19 cellular contexts compared by ENCODE assay signal in genomic region chr2:233699424-233700027, GRCh38. TPM values are rescaled to one million over a fixed set of nuclear protein-coding genes. Genes with fewer than 3 reads are reported as not detected.
A peak's percentile ranks its signal among the peaks of the same experiment; 100 is the strongest.
DNase-seq lines count a peak whose midpoint lies in the region; ATAC-seq and TF ChIP-seq lines count a peak whose summit lies in the region.
"Had no signal": no experiment of that assay in that cellular context is flagged by ENCODE, and none has a peak within 500 bp of the region (broad histone marks: within the 10 kb centered on the region; RNA-seq: fewer than 3 reads in every experiment).

No MANE protein-coding gene starts in this region.

- H3K4me2 ChIP-seq in BLaER1 treated with 17β-estradiol and CSF1 and Interleukin-3, amounts not matched to agents 10 nM and 100 nM = peak overlapping the region in 2 of 11 experiments; percentile 24 to 37; a peak in 2 of 22 replicates

- H3K36me3 Mint-ChIP-seq in endodermal cell (ENCODE audit: low read depth) = no peaks in the 10 kb centered on the region
- H3K36me3 Mint-ChIP-seq in neural crest cell (ENCODE audit: low read depth) = peaks cover 6% of the 10 kb centered on the region

- no peaks in the 10 kb centered on the region for H4K20me1 ChIP-seq in BLaER1 treated with 17β-estradiol and CSF1 and Interleukin-3, amounts not matched to agents 10 nM and 100 nM

- peak overlapping the region in 7 of 11 experiments; percentile 8 to 57 (median 47); a peak in 7 of 22 replicates for H3K27ac ChIP-seq in BLaER1 treated with 17β-estradiol and CSF1 and Interleukin-3, amounts not matched to agents 10 nM and 100 nM
- H3K27ac ChIP-seq in RWPE1 = peak overlapping the region; percentile 86
- H3K27ac ChIP-seq in endodermal cell (ENCODE audit: low read depth, low read length) = peak overlapping the region; percentile 81
- no peak overlapping the region for H3K27ac ChIP-seq in heart right ventricle
- H3K27ac ChIP-seq: colonic mucosa, heart left ventricle had no signal

- WGBS in endodermal cell (ENCODE audit: insufficient coverage in 1 of 2, insufficient read length in 1 of 2), 2 experiments = 90 to 95% methylated on average over 5 to 8 of the region's 8 CpGs
- 87% methylated on average over 8 of the region's 8 CpGs for WGBS in heart right ventricle, 2 donors

- no peaks in the 10 kb centered on the region for H3K36me3 ChIP-seq in BLaER1 treated with 17β-estradiol and CSF1 and Interleukin-3, amounts not matched to agents 10 nM and 100 nM
- H3K36me3 ChIP-seq in endodermal cell (ENCODE audit: control insufficient read depth, insufficient read depth, low read length) (no peaks in the 10 kb centered on the region), heart right ventricle (no peaks in the 10 kb centered on the region)
- H3K36me3 ChIP-seq: colonic mucosa, heart left ventricle, thoracic aorta had no signal

- ATAC-seq in heart right ventricle (no peak), HG03280 (IDR thresholded peaks at IDR 0.05; ENCODE audit: unreplicated experiment) (no peak)
- ATAC-seq: activated naive CD8-positive, alpha-beta T cell treated with anti-CD3 and anti-CD28 coated beads, Interleukin-2, amount 50 U/mL, for 24 hours; heart left ventricle; Right ventricle myocardium inferior had no signal

- H3K4me1 ChIP-seq in BLaER1 treated with 17β-estradiol and CSF1 and Interleukin-3, amounts not matched to agents 10 nM and 100 nM = peaks cover 0 to 7% (median 0%) of the 10 kb centered on the region in 10 experiments; a peak in 3 of 20 replicates
- H3K4me1 ChIP-seq in endodermal cell (ENCODE audit: control insufficient read depth, insufficient read depth, low read length) (peaks cover 6% of the 10 kb centered on the region), heart right ventricle (no peaks in the 10 kb centered on the region)
- H3K4me1 ChIP-seq: colonic mucosa, heart left ventricle had no signal

- H3K9me3 ChIP-seq in BLaER1 treated with 17β-estradiol and CSF1 and Interleukin-3, amounts not matched to agents 10 nM and 100 nM (replicated peaks in 1 of 11) = peaks cover 0 to 6% (median 4%) of the 10 kb centered on the region in 11 experiments; a peak in 7 of 22 replicates
- no peaks in the 10 kb centered on the region for H3K9me3 ChIP-seq in endodermal cell (ENCODE audit: control insufficient read depth, low read length)
- peaks cover 0 to 12% (median 0%) of the 10 kb centered on the region in 11 donors for H3K9me3 ChIP-seq in heart right ventricle
- H3K9me3 ChIP-seq: colonic mucosa, thoracic aorta had no signal

- peaks cover 1% of the 10 kb centered on the region for H3K27me3 Mint-ChIP-seq in endodermal cell (ENCODE audit: insufficient read depth)
- H3K27me3 Mint-ChIP-seq in neural crest cell (ENCODE audit: low read depth) = no peaks in the 10 kb centered on the region
- H3K27me3 Mint-ChIP-seq: activated naive CD8-positive, alpha-beta T cell treated with anti-CD3 and anti-CD28 coated beads, Interleukin-2, amount 50 U/mL, for 24 hours had no signal

- POLR2A ChIA-PET in RWPE1 (lab: Yijun Ruan, JAX; ENCODE audit: low non-redundant PET) = no interaction called here

- no peak overlapping the region for H3K4me3 ChIP-seq in BLaER1 treated with 17β-estradiol and CSF1 and Interleukin-3, amounts not matched to agents 10 nM and 100 nM
- H3K4me3 ChIP-seq in endodermal cell (ENCODE audit: low read length) (no peak overlapping the region), heart right ventricle (no peak overlapping the region)
- H3K4me3 ChIP-seq: colonic mucosa, heart left ventricle, thoracic aorta had no signal

- CTCF ChIA-PET in RWPE1 (lab: Yijun Ruan, JAX) = interaction anchor here (0.6 kb wide), 1 partner anchor 17 kb away, joined by 3 read pairs; no protein-coding TSS in a partner anchor

- intact Hi-C loops in heart right ventricle (cut with DNase I) = no loop called here

- no peak overlapping the region; a peak in 1 of 22 replicates for H3K9ac ChIP-seq in BLaER1 treated with 17β-estradiol and CSF1 and Interleukin-3, amounts not matched to agents 10 nM and 100 nM
- H3K9ac ChIP-seq in endodermal cell (ENCODE audit: extremely low read depth, low read length, poor library complexity, severe bottlenecking) = no peak overlapping the region

- no peaks in the 10 kb centered on the region for H3K27me3 ChIP-seq in BLaER1 treated with 17β-estradiol and CSF1 and Interleukin-3, amounts not matched to agents 10 nM and 100 nM
- H3K27me3 ChIP-seq in endodermal cell (ENCODE audit: control insufficient read depth, insufficient read depth, low read length, poor library complexity, severe bottlenecking) (no peaks in the 10 kb centered on the region), heart right ventricle (peaks cover 0 to 9% (median 0%) of the 10 kb centered on the region in 7 donors)
- H3K27me3 ChIP-seq: colonic mucosa had no signal

- H3K27ac Mint-ChIP-seq in endodermal cell = peak overlapping the region; percentile 48
- peak overlapping the region; percentile 94 for H3K27ac Mint-ChIP-seq in neural crest cell (ENCODE audit: unreplicated experiment)
- H3K27ac Mint-ChIP-seq: activated CD4-positive, alpha-beta T cell treated with anti-CD3 and anti-CD28 coated beads, Interleukin-2, amount 10 ng/mL, durations not matched to agents 7 days and 5 days; activated naive CD8-positive, alpha-beta T cell treated with anti-CD3 and anti-CD28 coated beads, Interleukin-2, amount 50 U/mL, for 24 hours; natural killer cell had no signal

- H3K4me3 Mint-ChIP-seq in endodermal cell (no peak overlapping the region), neural crest cell (no peak overlapping the region)
- H3K4me3 Mint-ChIP-seq: activated CD4-positive, alpha-beta T cell treated with anti-CD3 and anti-CD28 coated beads, Interleukin-2, amount 10 ng/mL, durations not matched to agents 7 days and 5 days; activated naive CD8-positive, alpha-beta T cell treated with anti-CD3 and anti-CD28 coated beads, Interleukin-2, amount 50 U/mL, for 24 hours; natural killer cell had no signal

- H3K9me3 Mint-ChIP-seq in endodermal cell = peaks cover 3% of the 10 kb centered on the region
- H3K9me3 Mint-ChIP-seq in neural crest cell = peaks cover 21% of the 10 kb centered on the region
- H3K9me3 Mint-ChIP-seq: activated CD4-positive, alpha-beta T cell treated with anti-CD3 and anti-CD28 coated beads, Interleukin-2, amount 10 ng/mL, durations not matched to agents 7 days and 5 days; natural killer cell had no signal

- DNase-seq in RWPE1 (ENCODE audit: low spot score) (no peak), endodermal cell (no peak), neural crest cell (ENCODE audit: low read depth, low spot score) (no peak), heart right ventricle (no peak), cerebellum (ENCODE audit: low spot score) (no peak), SW 1271 (lab: John Stamatoyannopoulos, UW) (no peak)
- DNase-seq: activated CD4-positive, alpha-beta T cell treated with anti-CD3 and anti-CD28 coated beads, Interleukin-2, amount 10 ng/mL, durations not matched to agents 7 days and 5 days; activated naive CD8-positive, alpha-beta T cell treated with anti-CD3 and anti-CD28 coated beads, Interleukin-2, amount 50 U/mL, for 24 hours; activated T-cell treated with anti-CD3 and anti-CD28 coated beads, Interleukin-2, amount 50 U/mL, for 1 hour; colonic mucosa; heart left ventricle; left cardiac atrium; natural killer cell; stimulated activated CD4-positive, alpha-beta T cell treated with anti-CD3 and anti-CD28 coated beads, Interleukin-1b, Interleukin-23, amount 100 ng/mL, for 48 hours had no signal

- H3K4me1 Mint-ChIP-seq in endodermal cell = peaks cover 24% of the 10 kb centered on the region
- peaks cover 16% of the 10 kb centered on the region for H3K4me1 Mint-ChIP-seq in neural crest cell
- H3K4me1 Mint-ChIP-seq: activated CD4-positive, alpha-beta T cell treated with anti-CD3 and anti-CD28 coated beads, Interleukin-2, amount 10 ng/mL, durations not matched to agents 7 days and 5 days; activated naive CD8-positive, alpha-beta T cell treated with anti-CD3 and anti-CD28 coated beads, Interleukin-2, amount 50 U/mL, for 24 hours; natural killer cell had no signal

- TF ChIP-seq CTCF in RWPE1 (conservative IDR thresholded peaks at IDR 0.05; ENCODE audit: low read depth) = no peak
- no peak for TF ChIP-seq CTCF in endodermal cell (conservative IDR thresholded peaks at IDR 0.05)
- no peak for TF ChIP-seq CTCF in neural crest cell (conservative IDR thresholded peaks at IDR 0.05)
- TF ChIP-seq CTCF in heart right ventricle (IDR thresholded peaks at IDR 0.05) = no peak

RNA-seq across cellular contexts. Expression of gene UGT1A6, which starts 6.8 kb away (rescaled TPM):
- total RNA-seq in endodermal cell (not detected), neural crest cell (not detected in 2 replicates), heart right ventricle (not detected), cerebellum (not detected)
- not detected for polyA plus RNA-seq in endodermal cell (2013, experiment 1 of 2)
- polyA plus RNA-seq in endodermal cell (2013, experiment 2 of 2) = not detected
- polyA plus RNA-seq in heart right ventricle = not detected
- total RNA-seq: activated CD4-positive, alpha-beta T cell treated with anti-CD3 and anti-CD28 coated beads, Interleukin-2, amount 10 ng/mL, durations not matched to agents 7 days and 5 days; heart left ventricle; left cardiac atrium; natural killer cell; Right ventricle myocardium inferior; thoracic aorta had no signal
- polyA plus RNA-seq: heart left ventricle had no signal

RNA-seq across cellular contexts. Expression of gene UGT1A5, which starts 13.2 kb away (rescaled TPM):
- total RNA-seq in endodermal cell (not detected), neural crest cell (not detected in 2 replicates), heart right ventricle (not detected), cerebellum (not detected)
- not detected for polyA plus RNA-seq in endodermal cell (2013, experiment 1 of 2)
- polyA plus RNA-seq in endodermal cell (2013, experiment 2 of 2) = not detected
- polyA plus RNA-seq in heart right ventricle = not detected
- total RNA-seq: activated CD4-positive, alpha-beta T cell treated with anti-CD3 and anti-CD28 coated beads, Interleukin-2, amount 10 ng/mL, durations not matched to agents 7 days and 5 days; epithelial cell of proximal tubule; heart left ventricle; left cardiac atrium; natural killer cell; Right ventricle myocardium inferior; thoracic aorta had no signal
- polyA plus RNA-seq: heart left ventricle had no signal

RNA-seq across cellular contexts. Expression of gene UGT1A7, which starts 17.8 kb away (rescaled TPM):
- total RNA-seq in endodermal cell (not detected), neural crest cell (not detected in 2 replicates), heart right ventricle (not detected), cerebellum (not detected)
- polyA plus RNA-seq in endodermal cell (2013, experiment 1 of 2) = not detected
- polyA plus RNA-seq in endodermal cell (2013, experiment 2 of 2) = not detected
- under 1 TPM in 1 of 2 donors, not detected in 1; 0.01 TPM for polyA plus RNA-seq in heart right ventricle
- total RNA-seq: activated CD4-positive, alpha-beta T cell treated with anti-CD3 and anti-CD28 coated beads, Interleukin-2, amount 10 ng/mL, durations not matched to agents 7 days and 5 days; epithelial cell of proximal tubule; heart left ventricle; left cardiac atrium; natural killer cell; Right ventricle myocardium inferior had no signal
- polyA plus RNA-seq: heart left ventricle had no signal

RNA-seq across cellular contexts. Expression of gene UGT1A4, which starts 19.0 kb away (rescaled TPM):
- total RNA-seq in endodermal cell (not detected), neural crest cell (not detected in 2 replicates), heart right ventricle (not detected), cerebellum (not detected)
- not detected for polyA plus RNA-seq in endodermal cell (2013, experiment 1 of 2)
- polyA plus RNA-seq in endodermal cell (2013, experiment 2 of 2) = not detected
- polyA plus RNA-seq in heart right ventricle = not detected
- total RNA-seq: activated CD4-positive, alpha-beta T cell treated with anti-CD3 and anti-CD28 coated beads, Interleukin-2, amount 10 ng/mL, durations not matched to agents 7 days and 5 days; epithelial cell of proximal tubule; heart left ventricle; left cardiac atrium; natural killer cell; Right ventricle myocardium inferior; thoracic aorta had no signal
- polyA plus RNA-seq: heart left ventricle had no signal

RNA-seq across cellular contexts. Expression of gene UGT1A9, which starts 27.8 kb away (rescaled TPM):
- not detected for total RNA-seq in endodermal cell
- not detected for polyA plus RNA-seq in endodermal cell (2013, experiment 1 of 2)
- polyA plus RNA-seq in endodermal cell (2013, experiment 2 of 2) = not detected
- not detected in 2 replicates for total RNA-seq in neural crest cell
- total RNA-seq in heart right ventricle = not detected
- polyA plus RNA-seq in heart right ventricle = not detected
- total RNA-seq in cerebellum = not detected
- total RNA-seq: activated CD4-positive, alpha-beta T cell treated with anti-CD3 and anti-CD28 coated beads, Interleukin-2, amount 10 ng/mL, durations not matched to agents 7 days and 5 days; epithelial cell of proximal tubule; heart left ventricle; natural killer cell; Right ventricle myocardium inferior; thoracic aorta had no signal
- polyA plus RNA-seq: heart left ventricle had no signal

Comparison
In these comparisons a context has a peak if more than half of its experiments do, and no peak if none do; other contexts are left out.
1. H3K27ac ChIP-seq: peak in BLaER1 treated with 17β-estradiol and CSF1 and Interleukin-3, amounts not matched to agents 10 nM and 100 nM (7 of 11), RWPE1 (single experiment) and endodermal cell (single experiment); none in heart right ventricle (0 of 10).